Comparison of ENCODE assay signal across 23 cellular contexts in genomic region chr14:93902619-93903307, GRCh38. TPM values are rescaled to one million over a fixed set of nuclear protein-coding genes. Genes with fewer than 3 reads are reported as not detected.
"Had no signal": no experiment of that assay in that cellular context is flagged by ENCODE, and none has a peak within 500 bp of the region (broad histone marks: within the 10 kb centered on the region; RNA-seq: fewer than 3 reads in every experiment).

No MANE protein-coding gene starts in this region.

- DNase-seq: activated CD4-positive, alpha-beta memory T cell treated with anti-CD3 and anti-CD28 coated beads, Interleukin-2, amount 10 ng/mL, durations not matched to agents 7 days and 5 days; activated CD4-positive, alpha-beta T cell treated with anti-CD3 and anti-CD28 coated beads, Interleukin-2, amount 50 U/mL, for 1 hour; activated CD4-positive, CD25-positive, alpha-beta regulatory T cell; activated gamma-delta T cell; activated naive CD4-positive, alpha-beta T cell treated with anti-CD3 and anti-CD28 coated beads for 36 hours; activated T-cell treated with anti-CD3 and anti-CD28 coated beads for 4 hours; activated T-cell treated with anti-CD3 and anti-CD28 coated beads, Interleukin-2, amount 50 U/mL, for 48 hours; KG1; NCI-H1092; NCI-H2029 treated with DMSO at 0.1 percent for 48 hours; SW 1271 had no signal

- H3K9me3 ChIP-seq: SJSA1 had no signal

- H3K9me3 Mint-ChIP-seq: activated CD4-positive, alpha-beta memory T cell treated with anti-CD3 and anti-CD28 coated beads, Interleukin-2, amount 10 ng/mL, durations not matched to agents 7 days and 5 days; activated naive CD4-positive, alpha-beta T cell treated with anti-CD3 and anti-CD28 coated beads for 36 hours; activated T-helper 17 cell treated with anti-CD3 and anti-CD28 coated beads, Interleukin-2, amount 50 U/mL, for 72 hours; central memory CD8-positive, alpha-beta T cell had no signal

- H3K27ac ChIP-seq: SJSA1 had no signal

- FAIRE-seq: astrocyte, RCC 7860 had no signal

- ATAC-seq: activated T-helper 17 cell treated with anti-CD3 and anti-CD28 coated beads, Interleukin-2, amount 50 U/mL, for 72 hours; PC-3 had no signal

- H3K27ac Mint-ChIP-seq: activated CD4-positive, alpha-beta memory T cell treated with anti-CD3 and anti-CD28 coated beads, Interleukin-2, amount 10 ng/mL, durations not matched to agents 7 days and 5 days; activated naive CD4-positive, alpha-beta T cell treated with anti-CD3 and anti-CD28 coated beads for 36 hours; activated naive CD8-positive, alpha-beta T cell; activated T-helper 17 cell treated with anti-CD3 and anti-CD28 coated beads, Interleukin-2, amount 50 U/mL, for 72 hours had no signal

- H3K4me3 ChIP-seq: SJSA1 had no signal

- H3K4me1 ChIP-seq: SJSA1 had no signal

- H3K4me1 Mint-ChIP-seq: activated T-helper 17 cell treated with anti-CD3 and anti-CD28 coated beads, Interleukin-2, amount 50 U/mL, for 72 hours; central memory CD8-positive, alpha-beta T cell had no signal

- H3K36me3 Mint-ChIP-seq: activated naive CD8-positive, alpha-beta T cell; brain had no signal

- H3K4me3 Mint-ChIP-seq: activated CD4-positive, alpha-beta memory T cell treated with anti-CD3 and anti-CD28 coated beads, Interleukin-2, amount 10 ng/mL, durations not matched to agents 7 days and 5 days; activated naive CD4-positive, alpha-beta T cell treated with anti-CD3 and anti-CD28 coated beads for 36 hours; activated naive CD8-positive, alpha-beta T cell; activated T-helper 17 cell treated with anti-CD3 and anti-CD28 coated beads, Interleukin-2, amount 50 U/mL, for 72 hours; brain; central memory CD8-positive, alpha-beta T cell had no signal

- H3K36me3 ChIP-seq: SJSA1 had no signal

RNA-seq across cellular contexts. Expression of gene FAM181A, which starts 24.4 kb away (rescaled TPM):
- total RNA-seq: activated CD4-positive, alpha-beta memory T cell treated with anti-CD3 and anti-CD28 coated beads, Interleukin-2, amount 10 ng/mL, durations not matched to agents 7 days and 5 days; activated CD8-positive, alpha-beta memory T cell treated with anti-CD3 and anti-CD28 coated beads for 36 hours; activated naive CD4-positive, alpha-beta T cell treated with anti-CD3 and anti-CD28 coated beads for 36 hours; activated T-helper 17 cell treated with anti-CD3 and anti-CD28 coated beads, Interleukin-2, amount 50 U/mL, for 72 hours; astrocyte; LHCN-M2; M059J; PC-3; SJSA1; T-helper 1 cell treated with Interleukin-12 subunit alpha and Interleukin-12 subunit beta and Interleukin-4 antibody, amounts not matched to agents 30 ng/mL and 1 ng/mL, for 36 hours had no signal
